In genomic region chr3:43161684-43162512, GRCh38 we compare ENCODE assay signal across 8 cellular contexts. TPM values are rescaled to one million over a fixed set of nuclear protein-coding genes. Genes with fewer than 3 reads are reported as not detected.
A peak's percentile ranks its signal among the peaks of the same experiment; 100 is the strongest.
DNase-seq lines count a peak whose midpoint lies in the region; ATAC-seq, FAIRE-seq and TF ChIP-seq lines count a peak whose summit lies in the region.

No MANE protein-coding gene starts in this region.

- CTCF ChIA-PET in activated CD4-positive, alpha-beta memory T cell treated with anti-CD3 and anti-CD28 coated beads, Interleukin-2, amount 10 ng/mL, durations not matched to agents 7 days and 5 days (lab: Charles Lee), result interaction anchor here (0.6 to 4.1 kb wide), 34 partner anchors 8 to 970 kb away, joined by 3 to 64 read pairs (median 4); partner anchors contain the start of genes ANO10 and SNRK

- POLR2A ChIA-PET in activated CD4-positive, alpha-beta memory T cell treated with anti-CD3 and anti-CD28 coated beads, Interleukin-2, amount 10 ng/mL, durations not matched to agents 7 days and 5 days (lab: Charles Lee), result interaction anchor here (0.7 to 2.7 kb wide), 16 partner anchors 18 to 341 kb away, joined by 3 to 41 read pairs (median 5); partner anchors contain the start of gene SNRK

- no peaks in the 10 kb centered on the region; the same call in 1 of the 2 replicates for H3K4me1 ChIP-seq in BE2C

- peak; percentile 42 for TF ChIP-seq CTCF in BE2C (IDR thresholded peaks at IDR 0.05; ENCODE audit: low read depth, low read length)

- H3K27me3 Mint-ChIP-seq in activated CD4-positive, alpha-beta memory T cell treated with anti-CD3 and anti-CD28 coated beads, Interleukin-2, amount 10 ng/mL, durations not matched to agents 7 days and 5 days, result peaks cover under 1% of the 10 kb centered on the region

- H3K9me3 Mint-ChIP-seq in activated CD4-positive, alpha-beta memory T cell treated with anti-CD3 and anti-CD28 coated beads, Interleukin-2, amount 10 ng/mL, durations not matched to agents 7 days and 5 days, result peaks cover 17% of the 10 kb centered on the region

- no peaks in the 10 kb centered on the region for H3K36me3 ChIP-seq in BE2C

- H3K4me3 Mint-ChIP-seq in activated CD4-positive, alpha-beta memory T cell treated with anti-CD3 and anti-CD28 coated beads, Interleukin-2, amount 10 ng/mL, durations not matched to agents 7 days and 5 days, result no peak overlapping the region

- H3K9me3 ChIP-seq in BE2C, result no peaks in the 10 kb centered on the region

- no peak for FAIRE-seq in HTR-8/SVneo (lab: Jason Lieb, UNC)

- H3K27me3 ChIP-seq in BE2C, result no peaks in the 10 kb centered on the region

- peaks cover 26% of the 10 kb centered on the region for H3K36me3 Mint-ChIP-seq in activated CD4-positive, alpha-beta memory T cell treated with anti-CD3 and anti-CD28 coated beads, Interleukin-2, amount 10 ng/mL, durations not matched to agents 7 days and 5 days (ENCODE audit: low read depth)

- no peak overlapping the region for H3K4me3 ChIP-seq in BE2C (ENCODE audit: low read depth, low read length)
- no peak overlapping the region for H3K4me3 ChIP-seq in skeletal muscle cell (ENCODE audit: low read depth, low read length)

- peak; percentile 39 for DNase-seq in BE2C
- DNase-seq in HTR-8/SVneo (ENCODE audit: insufficient read length, low spot score), result peak; percentile 49
- no peak for DNase-seq in activated CD4-positive, alpha-beta memory T cell treated with anti-CD3 and anti-CD28 coated beads, Interleukin-2, amount 10 ng/mL, durations not matched to agents 7 days and 5 days
- DNase-seq in globus pallidus (ENCODE audit: low spot score), result peak; percentile 28
- peak; percentile 65 for DNase-seq in skeletal muscle cell (ENCODE audit: low read depth)
- DNase-seq in activated T-cell treated with anti-CD3 and anti-CD28 coated beads, Interleukin-2, amount 50 U/mL, for 48 hours, result no peak

- H3K27ac Mint-ChIP-seq in activated CD4-positive, alpha-beta memory T cell treated with anti-CD3 and anti-CD28 coated beads, Interleukin-2, amount 10 ng/mL, durations not matched to agents 7 days and 5 days, result peak overlapping the region; percentile 97

- H3K4me1 Mint-ChIP-seq in activated CD4-positive, alpha-beta memory T cell treated with anti-CD3 and anti-CD28 coated beads, Interleukin-2, amount 10 ng/mL, durations not matched to agents 7 days and 5 days, result peaks cover 28% of the 10 kb centered on the region

- ATAC-seq in HG03095 (IDR thresholded peaks at IDR 0.05; ENCODE audit: unreplicated experiment) (no peak), GM21423 (IDR thresholded peaks at IDR 0.05; ENCODE audit: unreplicated experiment) (no peak)

RNA-seq across cellular contexts. Expression of gene POMGNT2, which starts 56.0 kb away (rescaled TPM):
- polyA plus RNA-seq in BE2C (2012; ENCODE audit: insufficient read depth, insufficient read length, low read depth), result 36.3 TPM
- 1 to 10 TPM; 6.4 to 7.8 TPM for total RNA-seq in activated CD4-positive, alpha-beta memory T cell treated with anti-CD3 and anti-CD28 coated beads, Interleukin-2, amount 10 ng/mL, durations not matched to agents 7 days and 5 days

Comparison
In these comparisons a context has a peak if more than half of its experiments do, and no peak if none do; other contexts are left out.
1. DNase-seq: peak in BE2C (single experiment), HTR-8/SVneo (single experiment), globus pallidus (single experiment) and skeletal muscle cell (single experiment); none in activated CD4-positive, alpha-beta memory T cell treated with anti-CD3 and anti-CD28 coated beads, Interleukin-2, amount 10 ng/mL, durations not matched to agents 7 days and 5 days (single experiment) and activated T-cell treated with anti-CD3 and anti-CD28 coated beads, Interleukin-2, amount 50 U/mL, for 48 hours (0 of 2).